Comparison of ENCODE assay signal across 24 cellular contexts in genomic region chr10:95543459-95543858, GRCh38. TPM values are rescaled to one million over a fixed set of nuclear protein-coding genes. Genes with fewer than 3 reads are reported as not detected.
DNase-seq lines count a peak whose midpoint lies in the region; ATAC-seq, FAIRE-seq and TF ChIP-seq lines count a peak whose summit lies in the region.
"Had no signal": no experiment of that assay in that cellular context is flagged by ENCODE, and none has a peak within 500 bp of the region (broad histone marks: within the 10 kb centered on the region; RNA-seq: fewer than 3 reads in every experiment).

No MANE protein-coding gene starts in this region.

- FAIRE-seq in HepG2 (lab: Jason Lieb, UNC), result no peak
- FAIRE-seq: A549, bronchial epithelial cell, endometrium, pancreas, urothelium cell line had no signal

- no peaks in the 10 kb centered on the region for H3K27me3 ChIP-seq in right lobe of liver
- H3K27me3 ChIP-seq in HepG2 (ENCODE audit: control insufficient read depth in 1 of 2, insufficient read depth in 2 of 2, low read length in 2 of 2), result no peaks in the 10 kb centered on the region
- no peaks in the 10 kb centered on the region for H3K27me3 ChIP-seq in right cardiac atrium (ENCODE audit: control insufficient read depth, insufficient read depth)
- peaks cover 0 to 2% (median 0%) of the 10 kb centered on the region in 3 donors for H3K27me3 ChIP-seq in psoas muscle (ENCODE audit: insufficient read depth in 3 of 3, low read length in 2 of 3)
- no peaks in the 10 kb centered on the region for H3K27me3 ChIP-seq in aorta (ENCODE audit: control insufficient read depth in 1 of 2, insufficient read depth in 2 of 2, low read length in 1 of 2)
- H3K27me3 ChIP-seq: pancreas had no signal

- H4K20me1 ChIP-seq in HepG2 (ENCODE audit: insufficient read depth, low read length), result no peaks in the 10 kb centered on the region

- BruUV-seq in HepG2 (replicated peaks; lab: Mats Ljungman, UMichigan), result no TSS peak

- H2AFZ ChIP-seq in HepG2 (ENCODE audit: low read length), result no peak overlapping the region

- intact Hi-C loops in right lobe of liver (cut with DNase I), result no loop called here
- intact Hi-C loops in HepG2 (cut with micrococcal nuclease; ENCODE audit: unreplicated experiment), result no loop called here
- intact Hi-C loops in right cardiac atrium (cut with DNase I), result no loop called here
- intact Hi-C loops in psoas muscle (cut with DNase I), result no loop called here
- intact Hi-C loops in aorta (cut with DNase I), result no loop called here

- H3K4me1 ChIP-seq in right lobe of liver (peaks cover 0 to 43% (median 18%) of the 10 kb centered on the region in 4 donors), HepG2 (ENCODE audit: insufficient read depth, low read length) (peaks cover 98% of the 10 kb centered on the region), right cardiac atrium (ENCODE audit: control insufficient read depth, insufficient read depth, low read length) (peaks cover 25% of the 10 kb centered on the region), psoas muscle (peaks cover 61% of the 10 kb centered on the region), aorta (ENCODE audit: control insufficient read depth in 1 of 2, insufficient read depth in 2 of 2, low read length in 2 of 2) (peaks cover 7 to 16% of the 10 kb centered on the region in 2 donors)
- H3K4me1 ChIP-seq: A549 had no signal

- no peak for TF ChIP-seq POLR2A in right lobe of liver (IDR thresholded peaks at IDR 0.05)
- no peak for TF ChIP-seq POLR2A in HepG2 (IDR thresholded peaks at IDR 0.05; ENCODE audit: insufficient read depth in 1 of 2, low read depth in 2 of 2, low read length in 2 of 2)

- no peaks in the 10 kb centered on the region for H3K36me3 ChIP-seq in right lobe of liver
- H3K36me3 ChIP-seq in HepG2 (replicated peaks in 1 of 2; ENCODE audit: control insufficient read depth in 1 of 2, insufficient read depth in 2 of 2, low read length in 2 of 2), result no peaks in the 10 kb centered on the region
- H3K36me3 ChIP-seq in psoas muscle (ENCODE audit: insufficient read depth in 1 of 2, low read depth in 1 of 2), result no peaks in the 10 kb centered on the region
- H3K36me3 ChIP-seq in aorta (ENCODE audit: control insufficient read depth in 1 of 2, insufficient read depth in 2 of 2, low read length in 1 of 2), result no peaks in the 10 kb centered on the region
- H3K36me3 ChIP-seq: pancreas, WERI-Rb-1 had no signal

- peak overlapping the region; percentile 25 to 70 (median 39) for H3K27ac ChIP-seq in right lobe of liver
- H3K27ac ChIP-seq in HepG2 (ENCODE audit: extremely low read length, insufficient read depth, low read length), result no peak overlapping the region
- H3K27ac ChIP-seq in right cardiac atrium (ENCODE audit: low read length), result peak overlapping the region; percentile 92
- peak overlapping the region; percentile 46 for H3K27ac ChIP-seq in psoas muscle
- H3K27ac ChIP-seq in aorta (ENCODE audit: low read depth in 1 of 2, low read length in 2 of 2), result peak overlapping the region; percentile 6 to 34
- H3K27ac ChIP-seq: A549, pancreas, skin epidermis, WERI-Rb-1 had no signal

- H3K4me2 ChIP-seq in HepG2 (ENCODE audit: low read depth, low read length), result no peak overlapping the region
- H3K4me2 ChIP-seq: A549 had no signal

- TF ChIP-seq CTCF in right lobe of liver (IDR thresholded peaks at IDR 0.05) (no peak), HepG2 (CRISPR knock-in tag; IDR thresholded peaks at IDR 0.05) (no peak), psoas muscle (IDR thresholded peaks at IDR 0.05) (no peak)

- H3K9me3 ChIP-seq in right lobe of liver, result no peaks in the 10 kb centered on the region
- H3K9me3 ChIP-seq in HepG2 (ENCODE audit: low read length), result no peaks in the 10 kb centered on the region
- H3K9me3 ChIP-seq in right cardiac atrium (ENCODE audit: control insufficient read depth, low read length), result no peaks in the 10 kb centered on the region
- no peaks in the 10 kb centered on the region for H3K9me3 ChIP-seq in psoas muscle
- H3K9me3 ChIP-seq in aorta (ENCODE audit: control insufficient read depth, low read length), result no peaks in the 10 kb centered on the region
- H3K9me3 ChIP-seq: A549, pancreas had no signal

- CTCF ChIA-PET in HepG2 (lab: Yijun Ruan, JAX; ENCODE audit: low intra/inter-chr PET ratio, low total read pairs), result no interaction called here

- peaks cover 88% of the 10 kb centered on the region for H3K79me2 ChIP-seq in HepG2 (ENCODE audit: insufficient read depth, low read length)

- H3K9ac ChIP-seq in HepG2 (ENCODE audit: insufficient read depth, low read depth, low read length), result no peak overlapping the region

- in situ Hi-C loops in HepG2 (cut with HindIII; ENCODE audit: extremely low pct_ligation_motif_present, low pct_unique_long_range_greater_than_20kb), result no loop called here

- POLR2A ChIA-PET in HepG2 (lab: Yijun Ruan, JAX), result no interaction called here

- no peak for TF ChIP-seq RAD21 in HepG2 (CRISPR knock-in tag; IDR thresholded peaks at IDR 0.05)

- ATAC-seq in right lobe of liver, result peak in 2 of 4 donors; percentile 3 to 20
- no peak for ATAC-seq in HepG2
- ATAC-seq in right cardiac atrium, result peak in 1 of 2 donors; percentile 21
- ATAC-seq in psoas muscle, result no peak
- ATAC-seq in aorta (ENCODE audit: low FRiP score), result no peak
- ATAC-seq in GM19397 (IDR thresholded peaks at IDR 0.05; ENCODE audit: unreplicated experiment), result no peak
- ATAC-seq: A549, left colon had no signal

- H3K4me3 ChIP-seq in right lobe of liver, result no peak overlapping the region
- H3K4me3 ChIP-seq in HepG2 (replicated peaks in 1 of 3; ENCODE audit: insufficient read depth in 1 of 3, low read depth in 2 of 3, low read length in 3 of 3), result no peak overlapping the region
- no peak overlapping the region for H3K4me3 ChIP-seq in right cardiac atrium (ENCODE audit: low read length)
- H3K4me3 ChIP-seq in psoas muscle, result no peak overlapping the region
- H3K4me3 ChIP-seq in aorta (ENCODE audit: low read length in 2 of 2), result no peak overlapping the region
- H3K4me3 ChIP-seq: A549, pancreas, skin epidermis had no signal

- TF ChIP-seq EP300 in HepG2 (IDR thresholded peaks at IDR 0.05; ENCODE audit: low read depth in 2 of 2, low read length in 2 of 2), result no peak
- no peak for TF ChIP-seq EP300 in HepG2 (CRISPR knock-in tag; IDR thresholded peaks at IDR 0.05; ENCODE audit: borderline replicate concordance)

- WGBS in right lobe of liver (ENCODE audit: insufficient coverage, low coverage, low lambda C conversion rate, missing lambda C conversion rate), result 51% methylated on average over 4 of the region's 4 CpGs
- WGBS in HepG2 (ENCODE audit: low lambda C conversion rate), result 88% methylated on average over 4 of the region's 4 CpGs
- 22% methylated on average over 4 of the region's 4 CpGs for WGBS in right cardiac atrium
- 80 to 82% (median 81%) methylated on average over 4 of the region's 4 CpGs for WGBS in psoas muscle, 3 donors
- 8 to 10% methylated on average over 4 of the region's 4 CpGs for WGBS in aorta, 2 donors

- DNase-seq in right lobe of liver (no peak), HepG2 (ENCODE audit: low spot score) (no peak), right cardiac atrium (no peak), psoas muscle (no peak), aorta (no peak), HuH-7.5 (ENCODE audit: low spot score) (no peak), NCI-H446 treated with DMSO at 0.1 percent for 48 hours (lab: John Stamatoyannopoulos, UW) (no peak)
- DNase-seq: activated CD4-positive, alpha-beta T cell treated with anti-CD3 and anti-CD28 coated beads, Interleukin-2, amount 10 ng/mL, durations not matched to agents 24 days and 14 days; activated naive CD4-positive, alpha-beta T cell; activated T-cell treated with anti-CD3 and anti-CD28 coated beads, Interleukin-2, amount 50 U/mL, for 48 hours; GF-D8; GOT3; KG1; left colon; NCI-H1436; NCI-H524; pancreas; WERI-Rb-1 had no signal

TF ChIP-seq in HepG2, 621 proteins besides CTCF, POLR2A, EP300 and RAD21 (continues in another document):
- TF ChIP-seq ZNF782 (CRISPR knock-in tag; IDR thresholded peaks at IDR 0.05; ENCODE audit: borderline replicate concordance), result no peak
- TF ChIP-seq IKZF4 (CRISPR knock-in tag; IDR thresholded peaks at IDR 0.05; ENCODE audit: borderline replicate concordance, low read depth, not compliant biosample characterization), result no peak
- no peak for TF ChIP-seq HNRNPLL (IDR thresholded peaks at IDR 0.05; ENCODE audit: low read depth, low read length, poor library complexity, severe bottlenecking)
- TF ChIP-seq ZMYM2 (CRISPR knock-in tag; IDR thresholded peaks at IDR 0.05), result no peak
- TF ChIP-seq ARHGAP35 (CRISPR knock-in tag; IDR thresholded peaks at IDR 0.05; ENCODE audit: borderline replicate concordance), result no peak

RNA-seq across cellular contexts. Expression of gene SORBS1, which starts 17.7 kb away (rescaled TPM):
- total RNA-seq in right lobe of liver, result 10 to 100 TPM; 56.4 to 97.9 (median 76.5) TPM
- total RNA-seq in HepG2 (2016; rRNA removed; fragmentation: Illumina TruSeq; extraction: Trizol), result 16.8 and 21.0 TPM in 2 replicates
- total RNA-seq in HepG2 (2016; cell fraction: cytosol; rRNA removed; fragmentation: Illumina TruSeq; extraction: Trizol; ENCODE audit: low read depth), result 6.9 and 8.4 TPM in 2 replicates
- 16.7 and 20.1 TPM in 2 replicates for total RNA-seq in HepG2 (2016; cell fraction: insoluble cytoplasmic fraction; rRNA removed; fragmentation: Illumina TruSeq; extraction: Trizol)
- total RNA-seq in HepG2 (2016; cell fraction: membrane; rRNA removed; fragmentation: Illumina TruSeq; extraction: Trizol), result 6.8 and 7.4 TPM in 2 replicates
- 22.7 and 24.8 TPM in 2 replicates for total RNA-seq in HepG2 (2016; cell fraction: nucleus; rRNA removed; fragmentation: Illumina TruSeq; extraction: Trizol)
- polyA plus RNA-seq in HepG2 (2011; rRNA removed), result 30.1 and 39.8 TPM in 2 replicates
- 21.6 and 22.7 TPM in 2 replicates for polyA plus RNA-seq in HepG2 (2011; cell fraction: cytosol; rRNA removed)
- polyA plus RNA-seq in HepG2 (2011; cell fraction: nucleus; rRNA removed), result 39.9 and 56.8 TPM in 2 replicates
- polyA plus RNA-seq in HepG2 (2012), result 22.1 and 55.4 TPM in 2 replicates
- 0.37 and 0.66 TPM in 2 replicates for polyA plus RNA-seq in HepG2 (2016; cell fraction: cytosol; fragmentation: Illumina TruSeq; extraction: Trizol; ENCODE audit: low read depth)
- polyA plus RNA-seq in HepG2 (2016; cell fraction: insoluble cytoplasmic fraction; fragmentation: Illumina TruSeq; extraction: Trizol; ENCODE audit: low read depth), result 18.0 and 20.6 TPM in 2 replicates
- polyA plus RNA-seq in HepG2 (2016; cell fraction: membrane; fragmentation: Illumina TruSeq; extraction: Trizol; ENCODE audit: low read depth), result 1.4 and 1.9 TPM in 2 replicates
- 24.7 and 25.1 TPM in 2 replicates for polyA plus RNA-seq in HepG2 (2016; cell fraction: nucleus; fragmentation: Illumina TruSeq; extraction: Trizol; ENCODE audit: insufficient read depth, low read depth)
- 2.7 and 66.2 TPM in 2 replicates for polyA minus RNA-seq in HepG2 (2011; rRNA and poly(A)+ RNA removed; ENCODE audit: low replicate concordance)
- 28.0 and 29.9 TPM in 2 replicates for polyA minus RNA-seq in HepG2 (2011; cell fraction: cytosol; rRNA and poly(A)+ RNA removed)
- polyA minus RNA-seq in HepG2 (2011; cell fraction: nucleus; rRNA and poly(A)+ RNA removed), result 81.3 and 96.8 TPM in 2 replicates
- 100 to 1,000 TPM; 347 to 511 (median 454) TPM for total RNA-seq in right cardiac atrium
- 225 TPM for polyA plus RNA-seq in right cardiac atrium
- total RNA-seq in psoas muscle, result 100 to 1,000 TPM in 3 of 4 donors, 10 to 100 TPM in 1; 71.1 to 306 (median 160) TPM
- polyA plus RNA-seq in psoas muscle, result 100 to 1,000 TPM in 2 of 3 donors, 10 to 100 TPM in 1; 17.3 to 270 (median 121) TPM
- 1,000 to 10,000 TPM in 1 of 2 donors, 100 to 1,000 TPM in 1; 591 to 1,478 TPM for total RNA-seq in aorta
- 100 to 1,000 TPM; 371 to 372 TPM for polyA plus RNA-seq in aorta
